ENCODE assay signal across 1 cellular context in the genomic region with DNA sequence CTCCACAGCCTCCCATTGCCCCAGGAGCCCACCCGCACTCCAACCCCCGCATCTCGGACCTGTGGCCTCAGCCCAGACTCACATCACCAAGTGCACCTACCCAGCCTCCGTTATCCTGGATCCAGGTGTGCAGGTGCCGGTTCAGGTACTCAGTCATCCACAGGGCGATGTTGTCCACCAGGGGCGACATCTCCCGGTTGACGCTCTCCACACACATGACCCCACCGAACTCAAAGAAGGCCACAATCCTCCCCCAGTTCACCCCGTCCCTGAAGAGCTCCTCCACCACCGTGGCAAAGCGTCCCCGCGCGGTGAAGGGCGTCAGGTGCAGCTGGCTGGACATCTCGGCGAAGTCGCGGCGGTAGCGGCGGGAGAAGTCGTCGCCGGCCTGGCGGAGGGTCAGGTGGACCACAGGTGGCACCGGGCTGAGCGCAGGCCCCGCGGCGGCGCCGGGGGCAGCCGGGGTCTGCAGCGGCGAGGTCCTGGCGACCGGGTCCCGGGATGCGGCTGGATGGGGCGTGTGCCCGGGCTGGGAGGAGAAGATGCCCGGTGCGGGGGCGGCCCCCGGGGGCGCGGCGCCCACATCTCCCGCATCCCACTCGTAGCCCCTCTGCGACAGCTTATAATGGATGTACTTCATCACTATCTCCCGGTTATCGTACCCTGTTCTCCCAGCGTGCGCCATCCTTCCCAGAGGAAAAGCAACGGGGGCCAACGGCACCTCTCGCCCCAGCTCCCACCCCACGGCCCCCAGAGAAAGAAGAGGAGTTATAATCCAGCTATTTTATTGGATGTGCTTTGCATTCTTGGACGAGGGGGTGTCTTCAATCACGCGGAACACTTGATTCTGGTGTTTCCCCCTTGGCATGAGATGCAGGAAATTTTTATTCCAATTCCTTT.
TF ChIP-seq lines count a peak whose summit lies in the region.

No MANE protein-coding gene starts in this region.

TF ChIP-seq in HEK293, 187 proteins besides CTCF, POLR2A, EP300 and RAD21 (continued from another document):
- 0 out of 2 replicates have a peak, but pooled peaks have one; percentile 37 for TF ChIP-seq ZNF600 (tag by site-specific recombination; IDR thresholded peaks at IDR 0.05)
- TF ChIP-seq ZNF501 (tag by site-specific recombination; IDR thresholded peaks at IDR 0.05): peak; percentile 66
- peak; percentile 87 for TF ChIP-seq EGR2 (tag by site-specific recombination; IDR thresholded peaks at IDR 0.05; ENCODE audit: low read depth)
- no peak for TF ChIP-seq REST (tag by site-specific recombination; IDR thresholded peaks at IDR 0.05)
- peak; percentile 91 for TF ChIP-seq ZFHX2 (tag by site-specific recombination; conservative IDR thresholded peaks at IDR 0.05)
- TF ChIP-seq ZBTB17 (tag by site-specific recombination; IDR thresholded peaks at IDR 0.05): peak; percentile 56; the same call in 1 of the 2 replicates
- peak; percentile 68; the same call in 1 of the 2 replicates for TF ChIP-seq SCRT1 (tag by site-specific recombination; IDR thresholded peaks at IDR 0.05; ENCODE audit: borderline replicate concordance)
- peak; percentile 57; the same call in 1 of the 2 replicates for TF ChIP-seq KLF8 (tag by site-specific recombination; IDR thresholded peaks at IDR 0.05)
- TF ChIP-seq ZNF692 (tag by site-specific recombination; IDR thresholded peaks at IDR 0.05): peak; percentile 70
- TF ChIP-seq ZBTB8A (tag by site-specific recombination; IDR thresholded peaks at IDR 0.05): 0 out of 2 replicates have a peak, but pooled peaks have one; percentile 45
- 0 out of 2 replicates have a peak, but pooled peaks have one; percentile 17 for TF ChIP-seq BCL6B (tag by site-specific recombination; IDR thresholded peaks at IDR 0.05)
- TF ChIP-seq, protein P1, sequence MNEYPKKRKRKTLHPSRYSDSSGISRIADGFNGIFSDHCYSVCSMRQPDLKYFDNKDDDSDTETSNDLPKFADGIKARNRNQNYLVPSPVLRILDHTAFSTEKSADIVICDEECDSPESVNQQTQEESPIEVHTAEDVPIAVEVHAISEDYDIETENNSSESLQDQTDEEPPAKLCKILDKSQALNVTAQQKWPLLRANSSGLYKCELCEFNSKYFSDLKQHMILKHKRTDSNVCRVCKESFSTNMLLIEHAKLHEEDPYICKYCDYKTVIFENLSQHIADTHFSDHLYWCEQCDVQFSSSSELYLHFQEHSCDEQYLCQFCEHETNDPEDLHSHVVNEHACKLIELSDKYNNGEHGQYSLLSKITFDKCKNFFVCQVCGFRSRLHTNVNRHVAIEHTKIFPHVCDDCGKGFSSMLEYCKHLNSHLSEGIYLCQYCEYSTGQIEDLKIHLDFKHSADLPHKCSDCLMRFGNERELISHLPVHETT (tag by site-specific recombination; IDR thresholded peaks at IDR 0.05): no peak
- no peak for TF ChIP-seq ZNF350 (tag by site-specific recombination; IDR thresholded peaks at IDR 0.05)
- TF ChIP-seq BCL11A (tag by site-specific recombination; IDR thresholded peaks at IDR 0.05; ENCODE audit: low read depth): 0 out of 2 replicates have a peak, but pooled peaks have one; percentile 38
- peak; percentile 38 for TF ChIP-seq ZNF335 (tag by site-specific recombination; conservative IDR thresholded peaks at IDR 0.05)
- TF ChIP-seq, protein P2, sequence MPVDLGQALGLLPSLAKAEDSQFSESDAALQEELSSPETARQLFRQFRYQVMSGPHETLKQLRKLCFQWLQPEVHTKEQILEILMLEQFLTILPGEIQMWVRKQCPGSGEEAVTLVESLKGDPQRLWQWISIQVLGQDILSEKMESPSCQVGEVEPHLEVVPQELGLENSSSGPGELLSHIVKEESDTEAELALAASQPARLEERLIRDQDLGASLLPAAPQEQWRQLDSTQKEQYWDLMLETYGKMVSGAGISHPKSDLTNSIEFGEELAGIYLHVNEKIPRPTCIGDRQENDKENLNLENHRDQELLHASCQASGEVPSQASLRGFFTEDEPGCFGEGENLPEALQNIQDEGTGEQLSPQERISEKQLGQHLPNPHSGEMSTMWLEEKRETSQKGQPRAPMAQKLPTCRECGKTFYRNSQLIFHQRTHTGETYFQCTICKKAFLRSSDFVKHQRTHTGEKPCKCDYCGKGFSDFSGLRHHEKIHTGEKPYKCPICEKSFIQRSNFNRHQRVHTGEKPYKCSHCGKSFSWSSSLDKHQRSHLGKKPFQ (tag by site-specific recombination; IDR thresholded peaks at IDR 0.05): peak; percentile 45; the same call in 1 of the 2 replicates
- TF ChIP-seq ZNF155 (tag by site-specific recombination; IDR thresholded peaks at IDR 0.05): no peak
- TF ChIP-seq, protein P3, sequence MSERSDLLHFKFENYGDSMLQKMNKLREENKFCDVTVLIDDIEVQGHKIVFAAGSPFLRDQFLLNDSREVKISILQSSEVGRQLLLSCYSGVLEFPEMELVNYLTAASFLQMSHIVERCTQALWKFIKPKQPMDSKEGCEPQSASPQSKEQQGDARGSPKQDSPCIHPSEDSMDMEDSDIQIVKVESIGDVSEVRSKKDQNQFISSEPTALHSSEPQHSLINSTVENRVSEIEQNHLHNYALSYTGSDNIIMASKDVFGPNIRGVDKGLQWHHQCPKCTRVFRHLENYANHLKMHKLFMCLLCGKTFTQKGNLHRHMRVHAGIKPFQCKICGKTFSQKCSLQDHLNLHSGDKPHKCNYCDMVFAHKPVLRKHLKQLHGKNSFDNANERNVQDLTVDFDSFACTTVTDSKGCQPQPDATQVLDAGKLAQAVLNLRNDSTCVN (tag by site-specific recombination; optimal IDR thresholded peaks at IDR 0.05): peak; percentile 51
- peak; percentile 79 for TF ChIP-seq ZBTB48 (tag by site-specific recombination; IDR thresholded peaks at IDR 0.05)
- no peak for TF ChIP-seq ZNF366 (tag by site-specific recombination; conservative IDR thresholded peaks at IDR 0.05)
- TF ChIP-seq ZNF571 (tag by site-specific recombination; IDR thresholded peaks at IDR 0.05): no peak
- peak; percentile 38; the same call in 1 of the 2 replicates for TF ChIP-seq GLIS1 (tag by site-specific recombination; IDR thresholded peaks at IDR 0.05)
- peak; percentile 87 for TF ChIP-seq ZNF2 (tag by site-specific recombination; IDR thresholded peaks at IDR 0.05)
- no peak for TF ChIP-seq ATF2 (tag by site-specific recombination; IDR thresholded peaks at IDR 0.05; ENCODE audit: low read depth)
- peak; percentile 63 for TF ChIP-seq GLIS2 (tag by site-specific recombination; IDR thresholded peaks at IDR 0.05)
- TF ChIP-seq, protein P4, sequence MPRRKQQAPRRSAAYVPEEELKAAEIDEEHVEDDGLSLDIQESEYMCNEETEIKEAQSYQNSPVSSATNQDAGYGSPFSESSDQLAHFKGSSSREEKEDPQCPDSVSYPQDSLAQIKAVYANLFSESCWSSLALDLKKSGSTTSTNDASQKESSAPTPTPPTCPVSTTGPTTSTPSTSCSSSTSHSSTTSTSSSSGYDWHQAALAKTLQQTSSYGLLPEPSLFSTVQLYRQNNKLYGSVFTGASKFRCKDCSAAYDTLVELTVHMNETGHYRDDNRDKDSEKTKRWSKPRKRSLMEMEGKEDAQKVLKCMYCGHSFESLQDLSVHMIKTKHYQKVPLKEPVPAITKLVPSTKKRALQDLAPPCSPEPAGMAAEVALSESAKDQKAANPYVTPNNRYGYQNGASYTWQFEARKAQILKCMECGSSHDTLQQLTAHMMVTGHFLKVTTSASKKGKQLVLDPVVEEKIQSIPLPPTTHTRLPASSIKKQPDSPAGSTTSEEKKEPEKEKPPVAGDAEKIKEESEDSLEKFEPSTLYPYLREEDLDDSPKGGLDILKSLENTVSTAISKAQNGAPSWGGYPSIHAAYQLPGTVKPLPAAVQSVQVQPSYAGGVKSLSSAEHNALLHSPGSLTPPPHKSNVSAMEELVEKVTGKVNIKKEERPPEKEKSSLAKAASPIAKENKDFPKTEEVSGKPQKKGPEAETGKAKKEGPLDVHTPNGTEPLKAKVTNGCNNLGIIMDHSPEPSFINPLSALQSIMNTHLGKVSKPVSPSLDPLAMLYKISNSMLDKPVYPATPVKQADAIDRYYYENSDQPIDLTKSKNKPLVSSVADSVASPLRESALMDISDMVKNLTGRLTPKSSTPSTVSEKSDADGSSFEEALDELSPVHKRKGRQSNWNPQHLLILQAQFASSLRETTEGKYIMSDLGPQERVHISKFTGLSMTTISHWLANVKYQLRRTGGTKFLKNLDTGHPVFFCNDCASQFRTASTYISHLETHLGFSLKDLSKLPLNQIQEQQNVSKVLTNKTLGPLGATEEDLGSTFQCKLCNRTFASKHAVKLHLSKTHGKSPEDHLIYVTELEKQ (tag by site-specific recombination; IDR thresholded peaks at IDR 0.05; ENCODE audit: borderline replicate concordance): 0 out of 2 replicates have a peak, but pooled peaks have one; percentile 16
- TF ChIP-seq ZNF596 (tag by site-specific recombination; IDR thresholded peaks at IDR 0.05): no peak
- TF ChIP-seq ZBTB7A (tag by site-specific recombination; IDR thresholded peaks at IDR 0.05; ENCODE audit: low read depth): peak; percentile 44; the same call in 1 of the 2 replicates
- 0 out of 2 replicates have a peak, but pooled peaks have one; percentile 31 for TF ChIP-seq ZNF610 (tag by site-specific recombination; IDR thresholded peaks at IDR 0.05; ENCODE audit: borderline replicate concordance)
- 0 out of 2 replicates have a peak, but pooled peaks have one; percentile 15 for TF ChIP-seq ZNF629 (tag by site-specific recombination; IDR thresholded peaks at IDR 0.05)
- peak; percentile 39; the same call in 1 of the 2 replicates for TF ChIP-seq ZNF777 (tag by site-specific recombination; IDR thresholded peaks at IDR 0.05; ENCODE audit: borderline replicate concordance)
- TF ChIP-seq KLF1 (tag by site-specific recombination; IDR thresholded peaks at IDR 0.05): peak; percentile 40; the same call in 1 of the 2 replicates
- TF ChIP-seq ZFP41 (tag by site-specific recombination; IDR thresholded peaks at IDR 0.05; ENCODE audit: borderline replicate concordance): no peak
- no peak for TF ChIP-seq MZF1 (tag by site-specific recombination; IDR thresholded peaks at IDR 0.05; ENCODE audit: borderline replicate concordance)
- TF ChIP-seq REPIN1 (tag by site-specific recombination; IDR thresholded peaks at IDR 0.05; ENCODE audit: low read depth): no peak
- TF ChIP-seq SCRT2 (tag by site-specific recombination; IDR thresholded peaks at IDR 0.05): peak; percentile 84
